ENCODE assay signal across 11 cellular contexts in genomic region chr3:4906107-4906621, GRCh38.
DNase-seq lines count a peak whose midpoint lies in the region; ATAC-seq and TF ChIP-seq lines count a peak whose summit lies in the region.
"Had no signal": no experiment of that assay in that cellular context is flagged by ENCODE, and none has a peak within 500 bp of the region (broad histone marks: within the 10 kb centered on the region; RNA-seq: fewer than 3 reads in every experiment).

No MANE protein-coding gene starts in this region.

- CTCF ChIA-PET in activated CD8-positive, alpha-beta memory T cell treated with anti-CD3 and anti-CD28 coated beads, Interleukin-2, amount 10 ng/mL, durations not matched to agents 7 days and 5 days (lab: Charles Lee), result interaction anchor here (0.6 to 2.4 kb wide), 7 partner anchors 9 to 217 kb away, joined by 3 to 20 read pairs (median 3); no protein-coding TSS in a partner anchor

- no peak for TF ChIP-seq CTCF in brain microvascular endothelial cell (IDR thresholded peaks at IDR 0.05; ENCODE audit: low read depth, low read length, missing control alignments)

- no peak for DNase-seq in activated CD8-positive, alpha-beta memory T cell treated with anti-CD3 and anti-CD28 coated beads, Interleukin-2, amount 10 ng/mL, durations not matched to agents 7 days and 5 days
- no peak for DNase-seq in activated CD8-positive, alpha-beta memory T cell treated with anti-CD3 and anti-CD28 coated beads, Interleukin-2, amount 50 U/mL, for 4 hours
- DNase-seq in NCI-H748 (lab: John Stamatoyannopoulos, UW; ENCODE audit: unreplicated experiment) (peak; percentile 85), brain microvascular endothelial cell (peak; percentile 86), skeletal muscle cell (ENCODE audit: low read depth) (peak; percentile 67), KG1 (lab: John Stamatoyannopoulos, UW) (no peak), SHP77 treated with DMSO at 0.1 percent for 48 hours (lab: John Stamatoyannopoulos, UW) (no peak)
- DNase-seq: NCI-H1694, upper lobe of right lung had no signal

- H3K9me3 Mint-ChIP-seq in activated CD8-positive, alpha-beta memory T cell treated with anti-CD3 and anti-CD28 coated beads, Interleukin-2, amount 10 ng/mL, durations not matched to agents 7 days and 5 days (ENCODE audit: low read depth), result no peaks in the 10 kb centered on the region

- no peak overlapping the region for H3K4me3 Mint-ChIP-seq in activated CD8-positive, alpha-beta memory T cell treated with anti-CD3 and anti-CD28 coated beads, Interleukin-2, amount 10 ng/mL, durations not matched to agents 7 days and 5 days

- H3K27ac ChIP-seq in brain microvascular endothelial cell, result peak overlapping the region; percentile 48
- H3K27ac ChIP-seq: right atrium auricular region, upper lobe of right lung had no signal

- H3K36me3 ChIP-seq in brain microvascular endothelial cell (replicated peaks), result no peaks in the 10 kb centered on the region
- H3K36me3 ChIP-seq: right atrium auricular region, upper lobe of right lung had no signal

- no peaks in the 10 kb centered on the region for H3K27me3 ChIP-seq in brain microvascular endothelial cell (replicated peaks)
- H3K27me3 ChIP-seq: right atrium auricular region, upper lobe of right lung had no signal

- H3K4me1 Mint-ChIP-seq in activated CD8-positive, alpha-beta memory T cell treated with anti-CD3 and anti-CD28 coated beads, Interleukin-2, amount 10 ng/mL, durations not matched to agents 7 days and 5 days, result peaks cover 72% of the 10 kb centered on the region

- H3K27ac Mint-ChIP-seq in activated CD8-positive, alpha-beta memory T cell treated with anti-CD3 and anti-CD28 coated beads, Interleukin-2, amount 10 ng/mL, durations not matched to agents 7 days and 5 days, result peak overlapping the region; percentile 62

- ATAC-seq in activated CD8-positive, alpha-beta memory T cell treated with anti-CD3 and anti-CD28 coated beads, Interleukin-2, amount 10 ng/mL, durations not matched to agents 7 days and 5 days, result peak; percentile 66
- ATAC-seq in GM21381 (IDR thresholded peaks at IDR 0.05; ENCODE audit: unreplicated experiment), result no peak

- in situ Hi-C loops in brain microvascular endothelial cell (cut with HindIII; ENCODE audit: low pct_ligation_motif_present, low sequenced_read_pairs), result no loop called here

- H3K27me3 Mint-ChIP-seq in activated CD8-positive, alpha-beta memory T cell treated with anti-CD3 and anti-CD28 coated beads, Interleukin-2, amount 10 ng/mL, durations not matched to agents 7 days and 5 days, result no peaks in the 10 kb centered on the region

- H3K4me3 ChIP-seq in brain microvascular endothelial cell (ENCODE audit: low read depth, low read length) (no peak overlapping the region), skeletal muscle cell (ENCODE audit: low read depth, low read length) (no peak overlapping the region)
- H3K4me3 ChIP-seq: right atrium auricular region, upper lobe of right lung had no signal

- H3K36me3 Mint-ChIP-seq in activated CD8-positive, alpha-beta memory T cell treated with anti-CD3 and anti-CD28 coated beads, Interleukin-2, amount 10 ng/mL, durations not matched to agents 7 days and 5 days, result peaks cover 11% of the 10 kb centered on the region

Comparison
In these comparisons a context has a peak if more than half of its experiments do, and no peak if none do; other contexts are left out.
1. DNase-seq: peak in NCI-H748 (single experiment), brain microvascular endothelial cell (single experiment) and skeletal muscle cell (single experiment); none in activated CD8-positive, alpha-beta memory T cell treated with anti-CD3 and anti-CD28 coated beads, Interleukin-2, amount 10 ng/mL, durations not matched to agents 7 days and 5 days (single experiment), activated CD8-positive, alpha-beta memory T cell treated with anti-CD3 and anti-CD28 coated beads, Interleukin-2, amount 50 U/mL, for 4 hours (single experiment), KG1 (single experiment) and SHP77 treated with DMSO at 0.1 percent for 48 hours (single experiment).